1 cellular context compared by ENCODE assay signal in genomic region chr2:230643576-230644291, GRCh38.
TF ChIP-seq lines count a peak whose summit lies in the region.

No MANE protein-coding gene starts in this region.

TF ChIP-seq in GM12878, 131 proteins besides CTCF, POLR2A, EP300 and RAD21 (continued from another document and continues in another):
- TF ChIP-seq CEBPZ (IDR thresholded peaks at IDR 0.05; ENCODE audit: low read depth, low read length): no peak
- TF ChIP-seq SUZ12 (IDR thresholded peaks at IDR 0.05; ENCODE audit: unreplicated experiment): no peak
- no peak for TF ChIP-seq STAT1 (conservative IDR thresholded peaks at IDR 0.05)
- no peak for TF ChIP-seq TCF7 (IDR thresholded peaks at IDR 0.05; ENCODE audit: borderline replicate concordance)
- no peak; the same call in 1 of the 2 replicates for TF ChIP-seq HDGF (IDR thresholded peaks at IDR 0.05)
- TF ChIP-seq NRF1 (conservative IDR thresholded peaks at IDR 0.05; ENCODE audit: low read depth, low read length): no peak
- no peak for TF ChIP-seq MYC (IDR thresholded peaks at IDR 0.05; ENCODE audit: insufficient read depth, insufficient read length, insufficient replicate concordance, low read length, severe bottlenecking)
- TF ChIP-seq, protein P1, sequence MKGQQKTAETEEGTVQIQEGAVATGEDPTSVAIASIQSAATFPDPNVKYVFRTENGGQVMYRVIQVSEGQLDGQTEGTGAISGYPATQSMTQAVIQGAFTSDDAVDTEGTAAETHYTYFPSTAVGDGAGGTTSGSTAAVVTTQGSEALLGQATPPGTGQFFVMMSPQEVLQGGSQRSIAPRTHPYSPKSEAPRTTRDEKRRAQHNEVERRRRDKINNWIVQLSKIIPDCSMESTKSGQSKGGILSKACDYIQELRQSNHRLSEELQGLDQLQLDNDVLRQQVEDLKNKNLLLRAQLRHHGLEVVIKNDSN (IDR thresholded peaks at IDR 0.05; ENCODE audit: borderline replicate concordance, extremely low read length, insufficient read depth, low read depth, low read length): no peak
- no peak for TF ChIP-seq HDAC2 (IDR thresholded peaks at IDR 0.05)
- no peak for TF ChIP-seq BMI1 (IDR thresholded peaks at IDR 0.05; ENCODE audit: borderline replicate concordance)
- TF ChIP-seq KLF5 (IDR thresholded peaks at IDR 0.05; ENCODE audit: partially characterized antibody): no peak
- no peak for TF ChIP-seq FOXK2 (IDR thresholded peaks at IDR 0.05)
- TF ChIP-seq PAX5 (IDR thresholded peaks at IDR 0.05; ENCODE audit: borderline replicate concordance, low read depth, low read length): no peak
- no peak for TF ChIP-seq NR2C2 (IDR thresholded peaks at IDR 0.05; ENCODE audit: borderline replicate concordance, control insufficient read depth, insufficient read length, low read depth)
- TF ChIP-seq, protein P2, sequence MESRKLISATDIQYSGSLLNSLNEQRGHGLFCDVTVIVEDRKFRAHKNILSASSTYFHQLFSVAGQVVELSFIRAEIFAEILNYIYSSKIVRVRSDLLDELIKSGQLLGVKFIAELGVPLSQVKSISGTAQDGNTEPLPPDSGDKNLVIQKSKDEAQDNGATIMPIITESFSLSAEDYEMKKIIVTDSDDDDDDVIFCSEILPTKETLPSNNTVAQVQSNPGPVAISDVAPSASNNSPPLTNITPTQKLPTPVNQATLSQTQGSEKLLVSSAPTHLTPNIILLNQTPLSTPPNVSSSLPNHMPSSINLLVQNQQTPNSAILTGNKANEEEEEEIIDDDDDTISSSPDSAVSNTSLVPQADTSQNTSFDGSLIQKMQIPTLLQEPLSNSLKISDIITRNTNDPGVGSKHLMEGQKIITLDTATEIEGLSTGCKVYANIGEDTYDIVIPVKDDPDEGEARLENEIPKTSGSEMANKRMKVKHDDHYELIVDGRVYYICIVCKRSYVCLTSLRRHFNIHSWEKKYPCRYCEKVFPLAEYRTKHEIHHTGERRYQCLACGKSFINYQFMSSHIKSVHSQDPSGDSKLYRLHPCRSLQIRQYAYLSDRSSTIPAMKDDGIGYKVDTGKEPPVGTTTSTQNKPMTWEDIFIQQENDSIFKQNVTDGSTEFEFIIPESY (IDR thresholded peaks at IDR 0.05): no peak
- no peak for TF ChIP-seq CBFB (IDR thresholded peaks at IDR 0.05; ENCODE audit: low read depth)
- no peak for TF ChIP-seq PRDM15 (CRISPR knock-in tag; IDR thresholded peaks at IDR 0.05)
- TF ChIP-seq ASH2L (IDR thresholded peaks at IDR 0.05; ENCODE audit: borderline replicate concordance, low read depth): no peak
- TF ChIP-seq ELK1 (IDR thresholded peaks at IDR 0.05; ENCODE audit: low read depth, low read length): no peak
- TF ChIP-seq CBX5 (IDR thresholded peaks at IDR 0.05; ENCODE audit: low read depth): no peak
- TF ChIP-seq JUNB (IDR thresholded peaks at IDR 0.05): peak; percentile 47; the same call in 1 of the 2 replicates
- TF ChIP-seq HCFC1 (IDR thresholded peaks at IDR 0.05; ENCODE audit: low read length): no peak; the same call in 1 of the 2 replicates
- TF ChIP-seq TCF12 (IDR thresholded peaks at IDR 0.05; ENCODE audit: low read depth, low read length): no peak
- peak; percentile 47; the same call in 1 of the 2 replicates for TF ChIP-seq PKNOX1 (IDR thresholded peaks at IDR 0.05)
- no peak for TF ChIP-seq KDM1A (IDR thresholded peaks at IDR 0.05; ENCODE audit: borderline replicate concordance)
- TF ChIP-seq IRF3 (IDR thresholded peaks at IDR 0.05): no peak
- 0 out of 2 replicates have a peak, but pooled peaks have one; percentile 17 for TF ChIP-seq FOXM1 (IDR thresholded peaks at IDR 0.05; ENCODE audit: low read depth, low read length)
- TF ChIP-seq ZNF207 (IDR thresholded peaks at IDR 0.05; ENCODE audit: borderline replicate concordance): no peak
- TF ChIP-seq NFIC (IDR thresholded peaks at IDR 0.05; ENCODE audit: low read depth, low read length): peak; percentile 64
- peak; percentile 73; the same call in 1 of the 2 replicates for TF ChIP-seq CREM (IDR thresholded peaks at IDR 0.05; ENCODE audit: low read depth)
- no peak for TF ChIP-seq LARP7 (IDR thresholded peaks at IDR 0.05)
- TF ChIP-seq EZH2 (IDR thresholded peaks at IDR 0.05; ENCODE audit: borderline replicate concordance, control insufficient read depth, low read depth, low read length): no peak
- TF ChIP-seq ZNF592 (IDR thresholded peaks at IDR 0.05): 0 out of 2 replicates have a peak, but pooled peaks have one; percentile 12
- no peak for TF ChIP-seq CEBPB (IDR thresholded peaks at IDR 0.05; ENCODE audit: borderline replicate concordance in 1 of 2, low read depth in 2 of 2, low read length in 2 of 2)
- TF ChIP-seq CHD4 (IDR thresholded peaks at IDR 0.05): no peak
- TF ChIP-seq SRF (IDR thresholded peaks at IDR 0.05; ENCODE audit: low read depth in 2 of 2, low read length in 2 of 2): 0 out of 4 replicates have a peak, but pooled peaks of 1 of the 2 experiments have one; percentile 19
- peak in 1 of 2 experiments; percentile 88; a peak in 2 of 3 replicates for TF ChIP-seq EGR1 (IDR thresholded peaks at IDR 0.05; ENCODE audit: borderline replicate concordance in 1 of 2, low read depth in 2 of 2, low read length in 2 of 2)
- no peak for TF ChIP-seq SMARCA5 (IDR thresholded peaks at IDR 0.05)
- no peak for TF ChIP-seq SIX5 (IDR thresholded peaks at IDR 0.05; ENCODE audit: low read depth, low read length, severe bottlenecking)
- TF ChIP-seq MTA2 (IDR thresholded peaks at IDR 0.05; ENCODE audit: low read depth): peak; percentile 64; the same call in 1 of the 2 replicates
- peak; percentile 54 for TF ChIP-seq NR2F1 (conservative IDR thresholded peaks at IDR 0.05)
- peak; percentile 65 for TF ChIP-seq RUNX3 (IDR thresholded peaks at IDR 0.05; ENCODE audit: low read length)
- no peak for TF ChIP-seq E2F8 (IDR thresholded peaks at IDR 0.05; ENCODE audit: low read depth, partially characterized antibody)
